Comparison of ENCODE assay signal across 9 cellular contexts in the genomic region with DNA sequence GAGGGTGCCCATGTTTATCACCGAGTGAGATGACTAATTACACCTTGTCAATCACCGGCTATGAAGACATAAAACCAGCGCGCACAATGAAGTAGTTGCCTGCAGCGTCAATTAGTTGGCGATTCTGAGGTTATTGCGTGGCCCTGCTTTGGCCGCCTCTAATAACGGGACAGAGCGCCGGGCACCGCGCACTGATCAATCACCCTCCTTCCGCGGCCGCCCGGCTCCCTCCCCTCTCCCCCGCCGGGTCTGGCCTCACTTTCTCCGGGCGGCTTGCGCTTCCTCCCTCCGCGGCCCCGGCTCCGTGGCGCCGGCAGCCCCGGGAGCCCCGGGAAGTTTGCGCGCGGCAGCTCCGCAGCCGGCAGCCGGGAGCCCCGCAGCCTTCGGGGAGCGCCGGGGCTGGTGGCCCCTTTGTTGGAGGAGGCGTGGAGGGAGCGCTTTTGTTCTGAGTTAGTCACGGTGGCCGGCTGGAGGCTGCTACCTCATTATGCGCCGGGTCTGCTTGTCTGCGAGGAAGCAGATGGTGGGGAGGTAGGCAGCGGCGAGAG. TPM values are rescaled to one million over a fixed set of nuclear protein-coding genes. Genes with fewer than 3 reads are reported as not detected.
DNase-seq lines count a peak whose midpoint lies in the region; ATAC-seq, FAIRE-seq and TF ChIP-seq lines count a peak whose summit lies in the region.
"Had no signal": no experiment of that assay in that cellular context is flagged by ENCODE, and none has a peak within 500 bp of the region (broad histone marks: within the 10 kb centered on the region; RNA-seq: fewer than 3 reads in every experiment).

No MANE protein-coding gene starts in this region.

- no peak for TF ChIP-seq CTCF in PC-3 (conservative IDR thresholded peaks at IDR 0.05; ENCODE audit: low read depth, low read length)

- H3K4me3 ChIP-seq in PC-3 (ENCODE audit: low read length) (peak overlapping the region; percentile 56), iPS-15b (ENCODE audit: low read depth, low read length) (peak overlapping the region; percentile 45)

- no peaks in the 10 kb centered on the region for H3K36me3 ChIP-seq in PC-3 (ENCODE audit: low read depth, low read length)
- H3K36me3 ChIP-seq in iPS-15b (ENCODE audit: control insufficient read depth, insufficient read depth, low read length): no peaks in the 10 kb centered on the region

- no TSS peak for BruUV-seq in PC-3 (replicated peaks; lab: Mats Ljungman, UMichigan)

- intact Hi-C loops in PC-3 (cut with micrococcal nuclease): loop anchor here (10.0 kb wide), 1 partner anchor 74 kb away; a partner anchor contains a TSS

- CTCF ChIA-PET in PC-3 (lab: Charles Lee): no interaction called here

- no peaks in the 10 kb centered on the region for H3K9me2 ChIP-seq in PC-3 (replicated peaks; ENCODE audit: low read length)

- no peaks in the 10 kb centered on the region for H3K79me2 ChIP-seq in PC-3 (ENCODE audit: low read length)

- no peaks in the 10 kb centered on the region for H4K20me1 ChIP-seq in PC-3 (ENCODE audit: low read length)

- no peak for FAIRE-seq in GM12892 (lab: Jason Lieb, UNC)

- peaks cover 76% of the 10 kb centered on the region for H3K27me3 ChIP-seq in PC-3 (ENCODE audit: low read length)
- peaks cover 96% of the 10 kb centered on the region for H3K27me3 ChIP-seq in iPS-15b (ENCODE audit: control insufficient read depth, insufficient read depth, low read length)

- POLR2A ChIA-PET in PC-3 (lab: Charles Lee; ENCODE audit: unreplicated experiment): no interaction called here

- H3F3A ChIP-seq in PC-3 (ENCODE audit: low read length, unreplicated experiment): no peaks in the 10 kb centered on the region

- no peak overlapping the region for H3K27ac ChIP-seq in PC-3 (ENCODE audit: low read length)
- no peak overlapping the region for H3K27ac ChIP-seq in caudate nucleus (ENCODE audit: low read depth, low read length)

- peak overlapping the region; percentile 50 for H2AFZ ChIP-seq in PC-3 (ENCODE audit: low read length)

- peak overlapping the region; percentile 72 for H3K4me2 ChIP-seq in PC-3 (ENCODE audit: low read length)

- H3K4me1 ChIP-seq in PC-3 (ENCODE audit: insufficient read depth, low read length) (peaks cover 14% of the 10 kb centered on the region; the same call in 1 of the 2 replicates), iPS-15b (ENCODE audit: control insufficient read depth, insufficient read depth, low read length) (peaks cover 9% of the 10 kb centered on the region)

- no peak for TF ChIP-seq POLR2A in GM12892 (IDR thresholded peaks at IDR 0.05; ENCODE audit: low read depth, low read length)

- no peak for ATAC-seq in PC-3

- peak; percentile 42 for DNase-seq in stimulated activated CD4-positive, alpha-beta T cell treated with anti-CD3 and anti-CD28 coated beads, Interleukin-1b, Interleukin-23, amount 100 ng/mL, for 48 hours
- DNase-seq in stimulated activated CD4-positive, alpha-beta T cell treated with anti-CD3 and anti-CD28 coated beads, Interleukin-15, amount 100 ng/mL, for 24 hours: no peak
- DNase-seq in PC-3: peak; percentile 28
- no peak for DNase-seq in hypothalamus (lab: John Stamatoyannopoulos, UW)
- no peak for DNase-seq in GM12892 (ENCODE audit: insufficient read length)
- DNase-seq in epidermal melanocyte (ENCODE audit: insufficient read length, low spot score): no peak
- DNase-seq in caudate nucleus (lab: John Stamatoyannopoulos, UW): no peak
- DNase-seq: effector memory CD4-positive, alpha-beta T cell had no signal

- H3K9me3 ChIP-seq in PC-3 (ENCODE audit: low read length): no peaks in the 10 kb centered on the region
- H3K9me3 ChIP-seq in iPS-15b (ENCODE audit: control insufficient read depth, insufficient read depth, low read length): no peaks in the 10 kb centered on the region

- H3K9ac ChIP-seq in PC-3 (ENCODE audit: low read length): no peak overlapping the region
- no peak overlapping the region for H3K9ac ChIP-seq in iPS-15b (ENCODE audit: low read depth, low read length)

RNA-seq across cellular contexts. Expression of a gene that starts 3.2 kb away (rescaled TPM):
- total RNA-seq in PC-3 (2014; rRNA removed): 1.1 TPM in 2 replicates
- polyA plus RNA-seq in GM12892 (2012; ENCODE audit: missing spikeins): 6.3 TPM

Comparison
In these comparisons a context has a peak if more than half of its experiments do, and no peak if none do; other contexts are left out.
1. DNase-seq: peak in stimulated activated CD4-positive, alpha-beta T cell treated with anti-CD3 and anti-CD28 coated beads, Interleukin-1b, Interleukin-23, amount 100 ng/mL, for 48 hours (single experiment) and PC-3 (single experiment); none in stimulated activated CD4-positive, alpha-beta T cell treated with anti-CD3 and anti-CD28 coated beads, Interleukin-15, amount 100 ng/mL, for 24 hours (single experiment), hypothalamus (0 of 51), GM12892 (single experiment), epidermal melanocyte (single experiment) and caudate nucleus (0 of 61).